Comparison of ENCODE assay signal across 8 cellular contexts in the genomic region with DNA sequence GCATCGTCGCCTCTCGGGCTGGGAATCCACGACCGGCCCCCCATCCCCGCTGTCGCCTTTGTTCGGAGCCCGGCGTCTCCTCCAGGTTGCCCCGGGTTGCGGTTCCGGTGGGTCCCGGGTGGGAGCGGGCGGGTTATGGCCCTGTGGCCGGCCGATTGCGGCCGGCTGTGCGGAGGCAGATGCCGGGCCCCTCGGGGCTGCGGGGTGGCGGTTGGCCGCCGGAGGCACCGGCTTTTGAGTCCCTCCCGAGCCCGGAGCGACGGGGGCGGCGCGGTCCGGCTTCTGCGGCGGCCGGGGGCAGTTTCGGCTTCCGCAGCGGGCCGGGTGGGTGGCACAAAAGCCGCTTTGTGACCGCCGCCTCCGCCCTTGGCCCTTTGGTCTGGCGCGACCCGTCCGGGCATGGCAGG. TPM values are rescaled to one million over a fixed set of nuclear protein-coding genes. Genes with fewer than 3 reads are reported as not detected.
DNase-seq lines count a peak whose midpoint lies in the region; ATAC-seq and TF ChIP-seq lines count a peak whose summit lies in the region.

No MANE protein-coding gene starts in this region.

- no peak for TF ChIP-seq CTCF in hepatocyte (IDR thresholded peaks at IDR 0.05; ENCODE audit: poor library complexity)
- TF ChIP-seq CTCF in spleen (IDR thresholded peaks at IDR 0.05 in 8 of 11, conservative IDR thresholded peaks at IDR 0.05 in 3 of 11) = peak in 1 of 11 experiments; percentile 5

- H3K79me2 ChIP-seq in hepatocyte = peaks cover 60% of the 10 kb centered on the region

- H3K4me3 ChIP-seq in hepatocyte (peak overlapping the region; percentile 93), spleen (peak overlapping the region; percentile 59 to 93 (median 74))

- H3K9me3 ChIP-seq in hepatocyte (ENCODE audit: low read depth) (no peaks in the 10 kb centered on the region), spleen (no peaks in the 10 kb centered on the region)

- H3K4me1 Mint-ChIP-seq in activated naive CD8-positive, alpha-beta T cell (ENCODE audit: low read depth) = peaks cover 42% of the 10 kb centered on the region

- no peaks in the 10 kb centered on the region for H3K27me3 Mint-ChIP-seq in activated naive CD8-positive, alpha-beta T cell

- peak overlapping the region; percentile 100 for H3K27ac ChIP-seq in hepatocyte
- H3K27ac ChIP-seq in spleen = peak overlapping the region; percentile 94 to 100 (median 100)

- no peak overlapping the region for H2AFZ ChIP-seq in hepatocyte

- H3K36me3 ChIP-seq in hepatocyte (replicated peaks; ENCODE audit: insufficient read depth, low read depth) (no peaks in the 10 kb centered on the region), spleen (peaks cover 3 to 16% (median 14%) of the 10 kb centered on the region in 6 donors)

- WGBS in hepatocyte (ENCODE audit: low lambda C conversion rate, missing lambda C conversion rate) = 2% methylated on average over 46 of the region's 51 CpGs
- 0 to 1% (median 0%) methylated on average over 15 to 51 of the region's 51 CpGs for WGBS in spleen, 5 donors

- H4K20me1 ChIP-seq in hepatocyte (ENCODE audit: insufficient read depth, poor library complexity, severe bottlenecking) = peaks cover 39% of the 10 kb centered on the region

- H3K27ac Mint-ChIP-seq in activated naive CD8-positive, alpha-beta T cell = peak overlapping the region; percentile 95

- no peaks in the 10 kb centered on the region for H3K4me1 ChIP-seq in hepatocyte (ENCODE audit: insufficient read depth)
- H3K4me1 ChIP-seq in spleen = peaks cover 9 to 40% (median 26%) of the 10 kb centered on the region in 6 donors

- no peaks in the 10 kb centered on the region for H3K9me3 Mint-ChIP-seq in activated naive CD8-positive, alpha-beta T cell (ENCODE audit: low read depth)

- no peaks in the 10 kb centered on the region for H3K27me3 ChIP-seq in hepatocyte
- no peaks in the 10 kb centered on the region for H3K27me3 ChIP-seq in spleen (replicated peaks in 1 of 7)

- ATAC-seq in GM18867 (IDR thresholded peaks at IDR 0.05; ENCODE audit: unreplicated experiment) = peak; percentile 1
- peak; percentile 4 for ATAC-seq in HG02938 (IDR thresholded peaks at IDR 0.05; ENCODE audit: unreplicated experiment)
- ATAC-seq in GM21423 (IDR thresholded peaks at IDR 0.05; ENCODE audit: unreplicated experiment) = no peak

- no peaks in the 10 kb centered on the region for H3K9me2 ChIP-seq in hepatocyte (replicated peaks; ENCODE audit: insufficient read depth)

- peak overlapping the region; percentile 27 for H3K4me2 ChIP-seq in hepatocyte

- DNase-seq in hepatocyte (ENCODE audit: low spot score) = peak; percentile 41
- DNase-seq in spleen = no peak
- no peak for DNase-seq in NCI-H2029 (lab: John Stamatoyannopoulos, UW)
- no peak for DNase-seq in Ammon's horn (ENCODE audit: low spot score)

- peaks cover 5% of the 10 kb centered on the region for H3K36me3 Mint-ChIP-seq in activated naive CD8-positive, alpha-beta T cell

- peak overlapping the region; percentile 96 for H3K4me3 Mint-ChIP-seq in activated naive CD8-positive, alpha-beta T cell

- no peak for TF ChIP-seq POLR2A in spleen (IDR thresholded peaks at IDR 0.05)

- intact Hi-C loops in spleen (cut with DNase I; ENCODE audit: low total_unique reads) = loop anchor here (10.0 kb wide), 1 partner anchor 62 kb away; a partner anchor contains a TSS

RNA-seq across cellular contexts. Expression of a gene that starts 0.5 kb away (rescaled TPM):
- total RNA-seq in hepatocyte (127 and 213 TPM in 2 replicates), spleen (10 to 100 TPM; 26.6 to 46.1 (median 29.7) TPM)
- polyA plus RNA-seq in hepatocyte (200 and 264 TPM in 2 replicates), spleen (10 to 100 TPM in 2 of 3 donors, 1 to 10 TPM in 1; 6.8 to 14.5 (median 12.5) TPM)
